Comparison of ENCODE assay signal across 30 cellular contexts in genomic region chr10:63142136-63142535, GRCh38.
"Had no signal": no experiment of that assay in that cellular context is flagged by ENCODE, and none has a peak within 500 bp of the region (broad histone marks: within the 10 kb centered on the region; RNA-seq: fewer than 3 reads in every experiment).

No MANE protein-coding gene starts in this region.

- H3K27me3 Mint-ChIP-seq: effector memory CD8-positive, alpha-beta T cell; naive thymus-derived CD8-positive, alpha-beta T cell; stimulated activated memory B cell treated with anti-CD40 and anti-IgM and Interleukin-4, amounts not matched to agents 10 μg/mL and 1 μg/mL and 100 μg/mL, for 72 hours had no signal

- H3K4me3 Mint-ChIP-seq: effector memory CD8-positive, alpha-beta T cell; neural progenitor cell; stimulated activated memory B cell treated with anti-CD40 and anti-IgM and Interleukin-4, amounts not matched to agents 10 μg/mL and 1 μg/mL and 100 μg/mL, for 72 hours had no signal

- H3K27ac Mint-ChIP-seq: neural progenitor cell; stimulated activated memory B cell treated with anti-CD40 and anti-IgM and Interleukin-4, amounts not matched to agents 10 μg/mL and 1 μg/mL and 100 μg/mL, for 72 hours had no signal

- ATAC-seq: effector memory CD8-positive, alpha-beta T cell; heart right ventricle; left cardiac atrium; left lung; naive thymus-derived CD8-positive, alpha-beta T cell; psoas muscle; right cardiac atrium; stimulated activated memory B cell treated with anti-CD40 and anti-IgM and Interleukin-4, amounts not matched to agents 10 μg/mL and 1 μg/mL and 100 μg/mL, for 72 hours; stimulated activated naive CD8-positive, alpha-beta T cell treated with anti-CD3 and anti-CD28 coated beads, Interleukin-15, Interleukin-2, amounts not matched to agents 100 U/mL and 50 U/mL, for 24 hours had no signal

- H3K4me1 ChIP-seq: neural progenitor cell, testis had no signal

- H3K27ac ChIP-seq: esophagus squamous epithelium, heart right ventricle, left lung, neural progenitor cell, ovary, psoas muscle, sigmoid colon, testis, tibial nerve, upper lobe of left lung had no signal

- H3K36me3 ChIP-seq: neural progenitor cell, ovary, sigmoid colon had no signal

- DNase-seq: cortex of kidney; effector memory CD8-positive, alpha-beta T cell; erythroblast; esophagus squamous epithelium; foreskin melanocyte; glutamatergic neuron; heart right ventricle; hippocampal formation; left cardiac atrium; left lung; mammary epithelial cell; naive thymus-derived CD8-positive, alpha-beta T cell; occipital lobe; ovary; posterior cingulate gyrus; psoas muscle; right cardiac atrium; sigmoid colon; stimulated activated CD4-positive, alpha-beta T cell treated with anti-CD3 and anti-CD28 coated beads, Interleukin-2, amount 100 ng/mL, for 24 hours; stimulated activated CD4-positive, alpha-beta T cell treated with anti-CD3 and anti-CD28 coated beads, Interleukin-4, amount 100 ng/mL, for 24 hours; stimulated activated naive CD8-positive, alpha-beta T cell treated with anti-CD3 and anti-CD28 coated beads, Interleukin-15, Interleukin-2, amounts not matched to agents 100 U/mL and 50 U/mL, for 24 hours; substantia nigra; testis; upper lobe of left lung had no signal

- H3K4me1 Mint-ChIP-seq: neural progenitor cell had no signal

- H3K4me3 ChIP-seq: esophagus squamous epithelium, heart right ventricle, left lung, neural progenitor cell, ovary, psoas muscle, sigmoid colon, testis, tibial nerve, upper lobe of left lung had no signal

- H3K27me3 ChIP-seq: esophagus squamous epithelium, heart right ventricle, left lung, neural progenitor cell, ovary, sigmoid colon, testis, tibial nerve, upper lobe of left lung had no signal

- H3K9me3 Mint-ChIP-seq: effector memory CD8-positive, alpha-beta T cell; naive thymus-derived CD8-positive, alpha-beta T cell; neural progenitor cell; stimulated activated memory B cell treated with anti-CD40 and anti-IgM and Interleukin-4, amounts not matched to agents 10 μg/mL and 1 μg/mL and 100 μg/mL, for 72 hours had no signal

- H3K9me3 ChIP-seq: esophagus squamous epithelium, heart right ventricle, left lung, ovary, psoas muscle, sigmoid colon, testis, tibial nerve, upper lobe of left lung had no signal

- FAIRE-seq: endometrium, islet of Langerhans, urothelium cell line had no signal
